ENCODE assay signal across 19 cellular contexts in the genomic region with DNA sequence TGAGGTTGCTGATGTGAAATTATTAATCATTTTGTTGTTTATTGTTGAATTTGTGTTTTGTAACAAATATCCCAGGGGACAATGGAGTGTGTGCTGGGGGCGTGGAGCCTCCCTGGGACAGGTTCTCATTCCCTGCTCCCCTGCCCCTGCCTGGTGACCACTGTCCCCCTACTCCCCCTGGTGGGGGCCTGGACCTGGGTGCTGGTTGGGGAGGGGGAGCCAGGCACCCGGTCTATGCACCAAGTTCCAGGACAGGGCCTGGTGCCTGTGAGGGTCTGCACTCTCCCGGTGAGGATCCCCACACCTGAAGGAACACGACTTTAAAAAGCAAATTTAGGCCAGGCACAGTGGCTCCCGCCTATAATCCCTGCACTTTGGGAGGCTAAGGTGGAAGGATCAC. TPM values are rescaled to one million over a fixed set of nuclear protein-coding genes. Genes with fewer than 3 reads are reported as not detected.
"Had no signal": no experiment of that assay in that cellular context is flagged by ENCODE, and none has a peak within 500 bp of the region (broad histone marks: within the 10 kb centered on the region; RNA-seq: fewer than 3 reads in every experiment).

No MANE protein-coding gene starts in this region.

- DNase-seq: activated CD4-positive, alpha-beta T cell treated with anti-CD3 and anti-CD28 coated beads, Interleukin-2, amount 10 ng/mL, durations not matched to agents 7 days and 5 days; activated CD4-positive, CD25-positive, alpha-beta regulatory T cell; activated CD8-positive, alpha-beta memory T cell treated with anti-CD3 and anti-CD28 coated beads, Interleukin-2, amount 50 U/mL, for 48 hours; activated naive CD4-positive, alpha-beta T cell; activated naive CD8-positive, alpha-beta T cell treated with anti-CD3 and anti-CD28 coated beads, Interleukin-2, amount 50 U/mL, for 24 hours; stimulated activated CD4-positive, alpha-beta T cell treated with anti-CD3 and anti-CD28 coated beads, Interleukin-12 subunit alpha, Interleukin-12 subunit beta, amount 100 ng/mL, for 4 hours; T-helper 17 cell; thyroid gland; uterus had no signal

- H3K4me2 ChIP-seq: hepatocyte had no signal

- H3K27ac Mint-ChIP-seq: activated CD4-positive, alpha-beta T cell treated with anti-CD3 and anti-CD28 coated beads, Interleukin-2, amount 10 ng/mL, durations not matched to agents 7 days and 5 days; activated naive CD8-positive, alpha-beta T cell treated with anti-CD3 and anti-CD28 coated beads, Interleukin-2, amount 50 U/mL, for 24 hours; nephron; stimulated activated effector memory CD8-positive, alpha-beta T cell treated with anti-CD3 and anti-CD28 coated beads, Interleukin-12 subunit alpha, Interleukin-12 subunit beta, amount 100 ng/mL, for 72 hours; T-helper 17 cell had no signal

- FAIRE-seq: astrocyte, colon, keratinocyte, TTC549 had no signal

- H3K9me3 Mint-ChIP-seq: activated CD4-positive, alpha-beta T cell treated with anti-CD3 and anti-CD28 coated beads, Interleukin-2, amount 10 ng/mL, durations not matched to agents 7 days and 5 days; activated naive CD8-positive, alpha-beta T cell treated with anti-CD3 and anti-CD28 coated beads, Interleukin-2, amount 50 U/mL, for 24 hours; stimulated activated effector memory CD8-positive, alpha-beta T cell treated with anti-CD3 and anti-CD28 coated beads, Interleukin-12 subunit alpha, Interleukin-12 subunit beta, amount 100 ng/mL, for 72 hours had no signal

- H3K36me3 Mint-ChIP-seq: stimulated activated effector memory CD8-positive, alpha-beta T cell treated with anti-CD3 and anti-CD28 coated beads, Interleukin-12 subunit alpha, Interleukin-12 subunit beta, amount 100 ng/mL, for 72 hours had no signal

- H3K9me3 ChIP-seq: psoas muscle, thyroid gland, uterus had no signal

- H2AFZ ChIP-seq: hepatocyte had no signal

- H3K36me3 ChIP-seq: cardiac muscle cell, esophagus muscularis mucosa, thyroid gland, uterus had no signal

- ATAC-seq: activated naive CD8-positive, alpha-beta T cell treated with anti-CD3 and anti-CD28 coated beads, Interleukin-2, amount 50 U/mL, for 24 hours; psoas muscle; stimulated activated effector memory CD8-positive, alpha-beta T cell treated with anti-CD3 and anti-CD28 coated beads, Interleukin-12 subunit alpha, Interleukin-12 subunit beta, amount 100 ng/mL, for 72 hours; T-helper 17 cell had no signal

- H3K4me1 Mint-ChIP-seq: activated CD4-positive, alpha-beta T cell treated with anti-CD3 and anti-CD28 coated beads, Interleukin-2, amount 10 ng/mL, durations not matched to agents 7 days and 5 days; activated naive CD8-positive, alpha-beta T cell treated with anti-CD3 and anti-CD28 coated beads, Interleukin-2, amount 50 U/mL, for 24 hours; nephron; stimulated activated effector memory CD8-positive, alpha-beta T cell treated with anti-CD3 and anti-CD28 coated beads, Interleukin-12 subunit alpha, Interleukin-12 subunit beta, amount 100 ng/mL, for 72 hours; T-helper 17 cell had no signal

- H3K4me3 Mint-ChIP-seq: activated CD4-positive, alpha-beta T cell treated with anti-CD3 and anti-CD28 coated beads, Interleukin-2, amount 10 ng/mL, durations not matched to agents 7 days and 5 days; activated naive CD8-positive, alpha-beta T cell treated with anti-CD3 and anti-CD28 coated beads, Interleukin-2, amount 50 U/mL, for 24 hours; nephron; stimulated activated effector memory CD8-positive, alpha-beta T cell treated with anti-CD3 and anti-CD28 coated beads, Interleukin-12 subunit alpha, Interleukin-12 subunit beta, amount 100 ng/mL, for 72 hours; T-helper 17 cell had no signal

- H3K4me3 ChIP-seq: cardiac muscle cell, esophagus muscularis mucosa, hepatocyte, psoas muscle, thyroid gland, uterus had no signal

- H3K27me3 ChIP-seq: cardiac muscle cell, esophagus muscularis mucosa, hepatocyte, thyroid gland, uterus had no signal

- H3K27ac ChIP-seq: cardiac muscle cell, esophagus muscularis mucosa, hepatocyte, psoas muscle, thyroid gland, uterus had no signal

- H3K4me1 ChIP-seq: esophagus muscularis mucosa, psoas muscle, thyroid gland, uterus had no signal

- H3K79me2 ChIP-seq: hepatocyte had no signal

- H3K27me3 Mint-ChIP-seq: T-helper 17 cell had no signal

RNA-seq across cellular contexts. Expression of a gene that starts 42.4 kb away (rescaled TPM):
- polyA plus RNA-seq: hepatocyte had no signal
